In genomic region chr5:36724429-36725332, GRCh38 we compare ENCODE assay signal across 8 cellular contexts.
DNase-seq lines count a peak whose midpoint lies in the region; ATAC-seq, FAIRE-seq and TF ChIP-seq lines count a peak whose summit lies in the region.

No MANE protein-coding gene starts in this region.

- H3K36me3 ChIP-seq in tibial artery = no peaks in the 10 kb centered on the region

- peak; percentile 9 for FAIRE-seq in HTR-8/SVneo (lab: Jason Lieb, UNC)

- ATAC-seq in GM18517 (IDR thresholded peaks at IDR 0.05; ENCODE audit: unreplicated experiment) (peak; percentile 75), GM21737 (IDR thresholded peaks at IDR 0.05; ENCODE audit: unreplicated experiment) (peak; percentile 69), left ventricle myocardium superior (peak; percentile 73)

- H3K4me3 ChIP-seq in tibial artery = no peak overlapping the region

- peaks cover 0 to 5% of the 10 kb centered on the region in 2 donors for H3K27me3 ChIP-seq in tibial artery

- H3K27ac ChIP-seq in tibial artery = no peak overlapping the region

- no peak for DNase-seq in HTR-8/SVneo (ENCODE audit: insufficient read length, low spot score)
- peak; percentile 38 for DNase-seq in activated CD4-positive, CD25-positive, alpha-beta regulatory T cell treated with anti-CD3 and anti-CD28 coated beads, Interleukin-2, amount 50 U/mL, for 72 hours
- peak; percentile 49 for DNase-seq in left ventricle myocardium superior
- DNase-seq in tibial artery = peak; percentile 52 to 69
- no peak for DNase-seq in glomerular visceral epithelial cell (ENCODE audit: extremely low spot score)
- no peak for DNase-seq in cerebellum (ENCODE audit: low spot score)

- no peaks in the 10 kb centered on the region for H3K9me3 ChIP-seq in tibial artery

- TF ChIP-seq CTCF in tibial artery (IDR thresholded peaks at IDR 0.05) = no peak

- intact Hi-C loops in left ventricle myocardium superior (cut with micrococcal nuclease) (no loop called here), tibial artery (cut with DNase I; ENCODE audit: low total_unique reads) (no loop called here)

- no peaks in the 10 kb centered on the region for H3K4me1 ChIP-seq in tibial artery

Comparison
In these comparisons a context has a peak if more than half of its experiments do, and no peak if none do; other contexts are left out.
1. DNase-seq: peak in activated CD4-positive, CD25-positive, alpha-beta regulatory T cell treated with anti-CD3 and anti-CD28 coated beads, Interleukin-2, amount 50 U/mL, for 72 hours (single experiment), left ventricle myocardium superior (single experiment) and tibial artery (2 of 2); none in HTR-8/SVneo (single experiment), glomerular visceral epithelial cell (single experiment) and cerebellum (single experiment).
2. Peak in every context shown above with its lines, with median percentiles within 50 percentile points of each other: ATAC-seq.